Comparison of ENCODE assay signal across 28 cellular contexts in the genomic region with DNA sequence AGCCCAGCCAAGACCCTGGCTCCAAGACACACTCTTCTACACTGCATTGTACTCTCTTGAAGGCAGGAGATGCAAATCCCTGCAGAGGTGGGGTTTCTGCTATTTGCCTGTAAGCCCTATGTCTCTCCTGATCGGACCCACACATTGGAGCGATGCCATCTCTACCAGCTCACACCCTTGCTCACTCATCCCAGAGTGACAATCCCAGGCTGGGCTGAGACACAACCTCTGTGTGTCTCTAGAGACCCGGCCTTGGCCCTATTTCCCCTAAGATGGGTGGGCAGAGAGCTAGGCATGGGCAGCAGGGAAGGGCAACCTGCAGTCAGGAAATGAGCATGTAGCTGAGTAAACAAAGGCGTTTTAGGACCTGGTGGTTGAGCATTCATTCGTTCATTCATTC. TPM values are rescaled to one million over a fixed set of nuclear protein-coding genes. Genes with fewer than 3 reads are reported as not detected.
"Had no signal": no experiment of that assay in that cellular context is flagged by ENCODE, and none has a peak within 500 bp of the region (broad histone marks: within the 10 kb centered on the region; RNA-seq: fewer than 3 reads in every experiment).

No MANE protein-coding gene starts in this region.

- H3K4me1 ChIP-seq: foreskin keratinocyte, gastroesophageal sphincter, psoas muscle, sigmoid colon, upper lobe of left lung, uterus had no signal

- H3K36me3 ChIP-seq: esophagus muscularis mucosa, gastroesophageal sphincter, heart left ventricle, ovary, sigmoid colon, tibial nerve, upper lobe of left lung, uterus had no signal

- H3K4me3 ChIP-seq: dorsolateral prefrontal cortex, esophagus muscularis mucosa, gastroesophageal sphincter, heart left ventricle, hepatocyte, lung, ovary, psoas muscle, sigmoid colon, testis, tibial nerve, upper lobe of left lung, uterus had no signal

- H3K27ac ChIP-seq: dorsolateral prefrontal cortex, epithelial cell of prostate, esophagus muscularis mucosa, foreskin keratinocyte, gastroesophageal sphincter, heart left ventricle, hepatocyte, ovary, psoas muscle, sigmoid colon, testis, tibial nerve, upper lobe of left lung, uterus had no signal

- ATAC-seq: gastroesophageal sphincter; heart left ventricle; naive thymus-derived CD4-positive, alpha-beta T cell; psoas muscle; right cardiac atrium; stimulated activated effector memory CD8-positive, alpha-beta T cell treated with anti-CD3 and anti-CD28 coated beads, Interleukin-12 subunit alpha, Interleukin-12 subunit beta, amount 100 ng/mL, for 72 hours; stimulated activated naive CD8-positive, alpha-beta T cell treated with anti-CD3 and anti-CD28 coated beads, Interleukin-15, Interleukin-2, amounts not matched to agents 100 U/mL and 50 U/mL, for 24 hours had no signal

- H3K4me2 ChIP-seq: hepatocyte had no signal

- DNase-seq: dorsolateral prefrontal cortex; effector CD4-positive, alpha-beta T cell; heart left ventricle; kidney; midbrain; naive thymus-derived CD4-positive, alpha-beta T cell; nephron progenitor cell; occipital lobe; ovary; posterior cingulate gyrus; psoas muscle; right cardiac atrium; sigmoid colon; stimulated activated CD4-positive, alpha-beta T cell treated with anti-CD3 and anti-CD28 coated beads, Interleukin-2, amount 100 ng/mL, for 24 hours; stimulated activated CD4-positive, alpha-beta T cell treated with anti-CD3 and anti-CD28 coated beads, Interleukin-4, amount 100 ng/mL, for 24 hours; stimulated activated naive CD8-positive, alpha-beta T cell treated with anti-CD3 and anti-CD28 coated beads, Interleukin-15, Interleukin-2, amounts not matched to agents 100 U/mL and 50 U/mL, for 24 hours; substantia nigra; testis; upper lobe of left lung; uterus had no signal

- H2AFZ ChIP-seq: hepatocyte had no signal

- H3K9me3 ChIP-seq: esophagus muscularis mucosa, gastroesophageal sphincter, heart left ventricle, ovary, psoas muscle, sigmoid colon, testis, tibial nerve, upper lobe of left lung, uterus had no signal

- H3K27me3 ChIP-seq: dorsolateral prefrontal cortex, esophagus muscularis mucosa, hepatocyte, ovary, testis, tibial nerve, upper lobe of left lung, uterus had no signal

RNA-seq across cellular contexts. Expression of a gene that starts 25.6 kb away (rescaled TPM):
- polyA plus RNA-seq: naive thymus-derived CD4-positive, alpha-beta T cell had no signal
